ENCODE assay signal across 10 cellular contexts in genomic region chr7:74271742-74272141, GRCh38. TPM values are rescaled to one million over a fixed set of nuclear protein-coding genes. Genes with fewer than 3 reads are reported as not detected.
DNase-seq lines count a peak whose midpoint lies in the region; ATAC-seq, FAIRE-seq and TF ChIP-seq lines count a peak whose summit lies in the region.
"Had no signal": no experiment of that assay in that cellular context is flagged by ENCODE, and none has a peak within 500 bp of the region (broad histone marks: within the 10 kb centered on the region; RNA-seq: fewer than 3 reads in every experiment).

No MANE protein-coding gene starts in this region.

- peaks cover 9% of the 10 kb centered on the region for H3K4me1 Mint-ChIP-seq in activated CD4-positive, alpha-beta T cell treated with anti-CD3 and anti-CD28 coated beads for 36 hours

- CTCF ChIA-PET in activated CD4-positive, alpha-beta T cell treated with anti-CD3 and anti-CD28 coated beads for 36 hours (lab: Charles Lee): no interaction called here

- TF ChIP-seq POLR2A in GM12891 (IDR thresholded peaks at IDR 0.05; ENCODE audit: low read depth, low read length): no peak

- H3K4me3 ChIP-seq in esophagus (ENCODE audit: low read depth in 1 of 2, low read length in 2 of 2) (no peak overlapping the region), skeletal muscle satellite cell (ENCODE audit: low read length) (no peak overlapping the region)

- H3K27ac Mint-ChIP-seq in activated CD4-positive, alpha-beta T cell treated with anti-CD3 and anti-CD28 coated beads for 36 hours: no peak overlapping the region

- no peak overlapping the region for H3K4me3 Mint-ChIP-seq in activated CD4-positive, alpha-beta T cell treated with anti-CD3 and anti-CD28 coated beads for 36 hours

- no peak for DNase-seq in GM12891 (ENCODE audit: insufficient read length, low spot score)
- peak; percentile 77 for DNase-seq in NOMO-1 treated with dmso at 0.1 percent for 144 hours (lab: John Stamatoyannopoulos, UW; ENCODE audit: unreplicated experiment)
- DNase-seq in effector CD4-positive, alpha-beta T cell: no peak
- DNase-seq in activated CD4-positive, alpha-beta T cell treated with anti-CD3 and anti-CD28 coated beads for 36 hours: no peak
- DNase-seq in middle frontal gyrus (ENCODE audit: extremely low spot score, low spot score): no peak
- DNase-seq: activated CD4-positive, alpha-beta T cell treated with anti-CD3 and anti-CD28 coated beads for 48 hours; NCI-H146 had no signal

- H3K9me3 ChIP-seq in esophagus (ENCODE audit: control insufficient read depth in 2 of 2, insufficient read depth in 1 of 2, low read depth in 1 of 2, low read length in 1 of 2) (no peaks in the 10 kb centered on the region), skeletal muscle satellite cell (replicated peaks; ENCODE audit: low read length) (no peaks in the 10 kb centered on the region)

- H3K36me3 Mint-ChIP-seq in activated CD4-positive, alpha-beta T cell treated with anti-CD3 and anti-CD28 coated beads for 36 hours (ENCODE audit: low read depth): no peaks in the 10 kb centered on the region

- H3K36me3 ChIP-seq in esophagus (ENCODE audit: control insufficient read depth in 2 of 2, insufficient read depth in 2 of 2, low read length in 1 of 2) (no peaks in the 10 kb centered on the region), skeletal muscle satellite cell (ENCODE audit: insufficient read depth, low read length) (no peaks in the 10 kb centered on the region)

- H3K4me2 ChIP-seq in skeletal muscle satellite cell (ENCODE audit: low read length): no peak overlapping the region

- H3K4me1 ChIP-seq in esophagus (ENCODE audit: control insufficient read depth in 2 of 2, insufficient read depth in 2 of 2, low read length in 1 of 2) (peaks cover 0 to 4% of the 10 kb centered on the region in 2 donors), skeletal muscle satellite cell (ENCODE audit: control insufficient read depth, insufficient read depth, low read length) (peaks cover 24% of the 10 kb centered on the region)

- peak overlapping the region; percentile 51 to 68 for H3K27ac ChIP-seq in esophagus (ENCODE audit: low read depth in 2 of 2, low read length in 1 of 2)

- intact Hi-C loops in activated CD4-positive, alpha-beta T cell treated with anti-CD3 and anti-CD28 coated beads for 36 hours (cut with DNase I, micrococcal nuclease): no loop called here

- no peak for ATAC-seq in GM21529 (IDR thresholded peaks at IDR 0.05; ENCODE audit: unreplicated experiment)
- ATAC-seq in activated CD4-positive, alpha-beta T cell treated with anti-CD3 and anti-CD28 coated beads for 36 hours: no peak

- no peak for FAIRE-seq in GM12891 (lab: Jason Lieb, UNC)

- H3K9me3 Mint-ChIP-seq in activated CD4-positive, alpha-beta T cell treated with anti-CD3 and anti-CD28 coated beads for 36 hours (ENCODE audit: low read depth): no peaks in the 10 kb centered on the region

- POLR2A ChIA-PET in activated CD4-positive, alpha-beta T cell treated with anti-CD3 and anti-CD28 coated beads for 36 hours (lab: Charles Lee): interaction anchor here (0.6 kb wide), 1 partner anchor 18 kb away, joined by 3 read pairs; no protein-coding TSS in a partner anchor

- H3K9ac ChIP-seq in skeletal muscle satellite cell (ENCODE audit: low read depth, low read length): peak overlapping the region; percentile 76

- H3K27me3 Mint-ChIP-seq in activated CD4-positive, alpha-beta T cell treated with anti-CD3 and anti-CD28 coated beads for 36 hours: no peaks in the 10 kb centered on the region

- 49 to 63% methylated on average over 6 of the region's 6 CpGs for WGBS in esophagus, 2 donors

- no peaks in the 10 kb centered on the region for H3K27me3 ChIP-seq in esophagus (ENCODE audit: control insufficient read depth in 1 of 2, insufficient read depth in 2 of 2, low read length in 2 of 2)
- no peaks in the 10 kb centered on the region for H3K27me3 ChIP-seq in skeletal muscle satellite cell (ENCODE audit: control insufficient read depth, insufficient read depth, low read length)

TF ChIP-seq in GM12891, 5 proteins besides CTCF, POLR2A, EP300 and RAD21:
- TF ChIP-seq SPI1 (IDR thresholded peaks at IDR 0.05; ENCODE audit: low read depth, low read length): 0 out of 2 replicates have a peak, but pooled peaks have one; percentile 40
- TF ChIP-seq POU2F2 (IDR thresholded peaks at IDR 0.05; ENCODE audit: low read depth, low read length): no peak

RNA-seq across cellular contexts. Expression of gene CLIP2, which starts 17.5 kb away (rescaled TPM):
- polyA plus RNA-seq in GM12891 (2012; ENCODE audit: low read depth, missing spikeins): 28.8 TPM
- 1 to 10 TPM; 5.5 to 6.3 TPM for polyA plus RNA-seq in esophagus
- 34.7 and 45.9 TPM in 2 replicates for total RNA-seq in skeletal muscle satellite cell (2012; rRNA removed)
- total RNA-seq in activated CD4-positive, alpha-beta T cell treated with anti-CD3 and anti-CD28 coated beads for 36 hours: 1 to 10 TPM; 1.4 to 1.8 TPM

RNA-seq across cellular contexts. Expression of gene RFC2, which starts 17.5 kb away (rescaled TPM):
- 41.1 TPM for polyA plus RNA-seq in GM12891 (2012; ENCODE audit: low read depth, missing spikeins)
- polyA plus RNA-seq in esophagus: 10 to 100 TPM; 20.0 to 26.7 TPM
- 23.6 and 26.6 TPM in 2 replicates for total RNA-seq in skeletal muscle satellite cell (2012; rRNA removed)
- 100 to 1,000 TPM in 1 of 2 experiments, 10 to 100 TPM in 1; 84.9 to 123 TPM for total RNA-seq in activated CD4-positive, alpha-beta T cell treated with anti-CD3 and anti-CD28 coated beads for 36 hours
